ENCODE assay signal across 8 cellular contexts in genomic region chr14:75295491-75296338, GRCh38. TPM values are rescaled to one million over a fixed set of nuclear protein-coding genes. Genes with fewer than 3 reads are reported as not detected.
A peak's percentile ranks its signal among the peaks of the same experiment; 100 is the strongest.
DNase-seq lines count a peak whose midpoint lies in the region; ATAC-seq lines count a peak whose summit lies in the region.

No MANE protein-coding gene starts in this region.

- in situ Hi-C loops in HAP-1 (cut with MboI; ENCODE audit: low sequenced_read_pairs): no loop called here

- H3K4me1 ChIP-seq in HAP-1 (peaks cover 21% of the 10 kb centered on the region), endocrine pancreas (ENCODE audit: control insufficient read depth, insufficient read depth, low read length) (no peaks in the 10 kb centered on the region)

- no peaks in the 10 kb centered on the region for H3K27me3 ChIP-seq in HAP-1 (ENCODE audit: low read depth)
- H3K27me3 ChIP-seq in endocrine pancreas (ENCODE audit: control insufficient read depth, insufficient read depth, low read length): no peaks in the 10 kb centered on the region

- peak overlapping the region; percentile 54 for H3K4me3 ChIP-seq in HAP-1
- peak overlapping the region; percentile 82 for H3K4me3 ChIP-seq in endocrine pancreas (ENCODE audit: control insufficient read depth, insufficient read depth, low read length)

- H3K9ac ChIP-seq in endocrine pancreas (ENCODE audit: control insufficient read depth, insufficient read depth, low read length): peak overlapping the region; percentile 27

- H3K9me3 ChIP-seq in HAP-1: no peaks in the 10 kb centered on the region; the same call in 1 of the 2 replicates
- no peaks in the 10 kb centered on the region for H3K9me3 ChIP-seq in endocrine pancreas (ENCODE audit: control insufficient read depth, low read length)

- H3K36me3 ChIP-seq in HAP-1 (replicated peaks) (no peaks in the 10 kb centered on the region), endocrine pancreas (ENCODE audit: control insufficient read depth, insufficient read depth, low read length) (no peaks in the 10 kb centered on the region)

- ATAC-seq in HG03095 (IDR thresholded peaks at IDR 0.05; ENCODE audit: unreplicated experiment): no peak

- DNase-seq in C1 segment of cervical spinal cord (lab: John Stamatoyannopoulos, UW): peak in 12 of 14 donors; percentile 40 to 83 (median 73)
- peak; percentile 69 to 88 for DNase-seq in HAP-1 (ENCODE audit: low spot score in 2 of 2)
- peak; percentile 88 to 90 for DNase-seq in NOMO-1 (lab: John Stamatoyannopoulos, UW; ENCODE audit: unreplicated experiment in 2 of 2)
- peak; percentile 79 for DNase-seq in activated CD8-positive, alpha-beta memory T cell treated with anti-CD3 and anti-CD28 coated beads, Interleukin-2, amount 50 U/mL, for 4 hours
- DNase-seq in mesenteric fat pad (ENCODE audit: low spot score): peak; percentile 59
- DNase-seq in stimulated activated CD8-positive, alpha-beta memory T cell treated with anti-CD3 and anti-CD28 coated beads, Interleukin-15, amount 100 ng/mL, for 1 hour (ENCODE audit: low read depth): peak; percentile 67

RNA-seq across cellular contexts. Expression of gene FOS, which starts 17.1 kb away (rescaled TPM):
- 1,900 TPM for total RNA-seq in mesenteric fat pad
